In genomic region chr6:42279966-42280629, GRCh38 we compare ENCODE assay signal across 10 cellular contexts.
DNase-seq lines count a peak whose midpoint lies in the region; ATAC-seq and TF ChIP-seq lines count a peak whose summit lies in the region.
"Had no signal": no experiment of that assay in that cellular context is flagged by ENCODE, and none has a peak within 500 bp of the region (broad histone marks: within the 10 kb centered on the region; RNA-seq: fewer than 3 reads in every experiment).

No MANE protein-coding gene starts in this region.

- DNase-seq in ELR (ENCODE audit: low read depth) (peak; percentile 26), T-cell (no peak), cardiac muscle cell (ENCODE audit: low read depth in 1 of 2, low spot score in 1 of 2) (peak in 1 of 2 donors; percentile 73), sigmoid colon (peak; percentile 79), NCI-H2171 treated with DMSO at 0.1 percent for 48 hours (lab: John Stamatoyannopoulos, UW) (no peak), medulla oblongata (ENCODE audit: extremely low spot score) (no peak)
- DNase-seq: erythroblast had no signal

- H3K27me3 Mint-ChIP-seq in T-cell, result no peaks in the 10 kb centered on the region

- CTCF ChIA-PET in T-cell (lab: Charles Lee), result interaction anchor here in 1 of 2 donors (0.9 kb wide), 2 partner anchors 11 to 268 kb away, joined by 3 to 5 read pairs; no protein-coding TSS in a partner anchor

- H3K36me3 Mint-ChIP-seq in T-cell, result peaks cover 12% of the 10 kb centered on the region

- H3K9me3 ChIP-seq in cardiac muscle cell (ENCODE audit: low read depth) (no peaks in the 10 kb centered on the region), sigmoid colon (no peaks in the 10 kb centered on the region)

- H3K27me3 ChIP-seq in cardiac muscle cell (no peaks in the 10 kb centered on the region), sigmoid colon (no peaks in the 10 kb centered on the region)

- TF ChIP-seq CTCF in cardiac muscle cell (IDR thresholded peaks at IDR 0.05; ENCODE audit: low read depth, low read length) (no peak), sigmoid colon (IDR thresholded peaks at IDR 0.05) (no peak)

- peak overlapping the region in 1 of 3 donors; percentile 67 for H3K4me3 Mint-ChIP-seq in T-cell
- H3K4me3 Mint-ChIP-seq: neural crest cell had no signal

- intact Hi-C loops in sigmoid colon (cut with DNase I), result no loop called here

- no peak for ATAC-seq in T-cell (replicated peaks in 1 of 4)
- no peak for ATAC-seq in HG03565 (IDR thresholded peaks at IDR 0.05; ENCODE audit: unreplicated experiment)
- no peak for ATAC-seq in HG03457 (IDR thresholded peaks at IDR 0.05; ENCODE audit: unreplicated experiment)

- H3K4me1 Mint-ChIP-seq in T-cell, result peaks cover 54 to 69% (median 64%) of the 10 kb centered on the region in 3 donors

- H3K36me3 ChIP-seq in cardiac muscle cell (no peaks in the 10 kb centered on the region), sigmoid colon (no peaks in the 10 kb centered on the region)

- H3K27ac ChIP-seq in cardiac muscle cell, result peak overlapping the region; percentile 51
- peak overlapping the region in 2 of 4 donors; percentile 40 to 49 for H3K27ac ChIP-seq in sigmoid colon

- no peak for TF ChIP-seq EP300 in sigmoid colon (IDR thresholded peaks at IDR 0.05)

- POLR2A ChIA-PET in T-cell (lab: Charles Lee), result no interaction called here

- 65 to 69% methylated on average over 24 of the region's 24 CpGs for WGBS in sigmoid colon, 2 donors

- TF ChIP-seq POLR2A in sigmoid colon (IDR thresholded peaks at IDR 0.05), result no peak

- H3K27ac Mint-ChIP-seq in T-cell, result peak overlapping the region; percentile 76 to 87

- no peak overlapping the region for H3K4me3 ChIP-seq in cardiac muscle cell
- no peak overlapping the region for H3K4me3 ChIP-seq in sigmoid colon

- peaks cover 12% of the 10 kb centered on the region for H3K4me1 ChIP-seq in cardiac muscle cell (ENCODE audit: low read depth)
- H3K4me1 ChIP-seq in sigmoid colon, result peaks cover 0 to 35% (median 11%) of the 10 kb centered on the region in 4 donors

- no peaks in the 10 kb centered on the region for H3K9me3 Mint-ChIP-seq in T-cell
- H3K9me3 Mint-ChIP-seq: neural crest cell had no signal

Comparison
In these comparisons a context has a peak if more than half of its experiments do, and no peak if none do; other contexts are left out.
1. DNase-seq: peak in ELR (single experiment) and sigmoid colon (single experiment); none in T-cell (0 of 34), NCI-H2171 treated with DMSO at 0.1 percent for 48 hours (single experiment) and medulla oblongata (single experiment).